In genomic region chr10:103429647-103430046, GRCh38 we compare ENCODE assay signal across 36 cellular contexts. TPM values are rescaled to one million over a fixed set of nuclear protein-coding genes. Genes with fewer than 3 reads are reported as not detected.
DNase-seq lines count a peak whose midpoint lies in the region; FAIRE-seq lines count a peak whose summit lies in the region.
"Had no signal": no experiment of that assay in that cellular context is flagged by ENCODE, and none has a peak within 500 bp of the region (broad histone marks: within the 10 kb centered on the region; RNA-seq: fewer than 3 reads in every experiment).

No MANE protein-coding gene starts in this region.

- POLR2A ChIA-PET in CD4-positive, alpha-beta memory T cell (lab: Charles Lee; ENCODE audit: partially characterized antibody) = no interaction called here
- POLR2A ChIA-PET in activated CD4-positive, alpha-beta memory T cell treated with anti-CD3 and anti-CD28 coated beads, Interleukin-2, amount 10 ng/mL, durations not matched to agents 7 days and 5 days (lab: Charles Lee) = interaction anchor here (1.1 kb wide), 1 partner anchor 23 kb away, joined by 5 read pairs; no protein-coding TSS in a partner anchor

- H3K36me3 ChIP-seq in CD4-positive, alpha-beta memory T cell (ENCODE audit: insufficient read depth, low read length) = peaks cover 39% of the 10 kb centered on the region
- H3K36me3 ChIP-seq in effector memory CD4-positive, alpha-beta T cell (ENCODE audit: control insufficient read depth, insufficient read depth, low read length) = peaks cover 32% of the 10 kb centered on the region
- H3K36me3 ChIP-seq: breast epithelium, ovary had no signal

- H3K27ac Mint-ChIP-seq in activated T-cell treated with anti-CD3 and anti-CD28 coated beads, Interleukin-2, amount 50 U/mL, for 24 hours = peak overlapping the region; percentile 58
- H3K27ac Mint-ChIP-seq in CD4-positive, alpha-beta memory T cell = peak overlapping the region in 5 of 7 donors; percentile 1 to 25 (median 20)
- peak overlapping the region; percentile 89 for H3K27ac Mint-ChIP-seq in activated CD4-positive, alpha-beta memory T cell treated with anti-CD3 and anti-CD28 coated beads, Interleukin-2, amount 10 ng/mL, durations not matched to agents 7 days and 5 days
- H3K27ac Mint-ChIP-seq: WTC11 had no signal

- intact Hi-C loops in CD4-positive, alpha-beta memory T cell (cut with micrococcal nuclease) = no loop called here

- H3K4me1 Mint-ChIP-seq in activated T-cell treated with anti-CD3 and anti-CD28 coated beads, Interleukin-2, amount 50 U/mL, for 24 hours (ENCODE audit: low read depth) = peaks cover 41% of the 10 kb centered on the region
- peaks cover 21 to 53% (median 36%) of the 10 kb centered on the region in 4 donors for H3K4me1 Mint-ChIP-seq in CD4-positive, alpha-beta memory T cell
- peaks cover 64% of the 10 kb centered on the region for H3K4me1 Mint-ChIP-seq in activated CD4-positive, alpha-beta memory T cell treated with anti-CD3 and anti-CD28 coated beads, Interleukin-2, amount 10 ng/mL, durations not matched to agents 7 days and 5 days
- H3K4me1 Mint-ChIP-seq: WTC11 had no signal

- H3K9me3 Mint-ChIP-seq in activated T-cell treated with anti-CD3 and anti-CD28 coated beads, Interleukin-2, amount 50 U/mL, for 24 hours = no peaks in the 10 kb centered on the region
- peaks cover 0 to 2% (median 0%) of the 10 kb centered on the region in 8 donors for H3K9me3 Mint-ChIP-seq in CD4-positive, alpha-beta memory T cell
- H3K9me3 Mint-ChIP-seq in activated CD4-positive, alpha-beta memory T cell treated with anti-CD3 and anti-CD28 coated beads, Interleukin-2, amount 10 ng/mL, durations not matched to agents 7 days and 5 days = no peaks in the 10 kb centered on the region
- H3K9me3 Mint-ChIP-seq: IgD-negative memory B cell, WTC11 had no signal

- no peak for FAIRE-seq in urothelium cell line (lab: Jason Lieb, UNC)
- FAIRE-seq: A549, colon, GM19239, H54 had no signal

- no peak overlapping the region for H3K4me3 Mint-ChIP-seq in activated T-cell treated with anti-CD3 and anti-CD28 coated beads, Interleukin-2, amount 50 U/mL, for 24 hours
- H3K4me3 Mint-ChIP-seq in CD4-positive, alpha-beta memory T cell = peak overlapping the region; percentile 13 to 77 (median 60)
- peak overlapping the region; percentile 31 for H3K4me3 Mint-ChIP-seq in activated CD4-positive, alpha-beta memory T cell treated with anti-CD3 and anti-CD28 coated beads, Interleukin-2, amount 10 ng/mL, durations not matched to agents 7 days and 5 days
- H3K4me3 Mint-ChIP-seq: IgD-negative memory B cell, WTC11 had no signal

- no peak for DNase-seq in activated T-cell treated with anti-CD3 and anti-CD28 coated beads, Interleukin-2, amount 50 U/mL, for 24 hours
- DNase-seq in activated T-cell treated with anti-CD3 and anti-CD28 coated beads, Interleukin-2, amount 50 U/mL, for 1 hour = no peak
- peak in 3 of 5 donors; percentile 9 to 24 (median 19) for DNase-seq in CD4-positive, alpha-beta memory T cell
- DNase-seq in activated CD4-positive, alpha-beta memory T cell treated with anti-CD3 and anti-CD28 coated beads, Interleukin-2, amount 10 ng/mL, durations not matched to agents 7 days and 5 days = peak; percentile 61
- DNase-seq in effector memory CD4-positive, alpha-beta T cell = no peak
- DNase-seq in dedifferentiated amniotic fluid mesenchymal stem cell (ENCODE audit: extremely low spot score) (no peak), urothelium cell line (ENCODE audit: low spot score) (no peak), hypothalamus (lab: John Stamatoyannopoulos, UW) (no peak)
- DNase-seq: DND-41; effector CD8-positive, alpha-beta T cell; erythroblast; glutamatergic neuron; lower lobe of right lung; NCI-H1105; NCI-H2029 treated with DMSO at 0.1 percent for 48 hours; NCI-H2227 treated with DMSO at 0.1 percent for 48 hours; NCI-H526 treated with DMSO at 0.1 percent for 48 hours; ovary; retina; SHP77; stimulated activated CD8-positive, alpha-beta memory T cell treated with anti-CD3 and anti-CD28 coated beads, Interleukin-4, amount 100 ng/mL, for 48 hours; trophoblast cell had no signal

- H3K9me3 ChIP-seq in CD4-positive, alpha-beta memory T cell (ENCODE audit: control insufficient read depth in 1 of 2, low read length in 2 of 2) = no peaks in the 10 kb centered on the region
- H3K9me3 ChIP-seq in effector memory CD4-positive, alpha-beta T cell (ENCODE audit: control insufficient read depth, low read length) = no peaks in the 10 kb centered on the region
- H3K9me3 ChIP-seq: A549, breast epithelium, lower lobe of right lung, ovary had no signal

- H3K4me3 ChIP-seq in CD4-positive, alpha-beta memory T cell (ENCODE audit: low read length in 2 of 2) = no peak overlapping the region
- H3K4me3 ChIP-seq in effector memory CD4-positive, alpha-beta T cell (ENCODE audit: insufficient read depth, low read depth, low read length, poor library complexity, severe bottlenecking) = peak overlapping the region; percentile 13
- H3K4me3 ChIP-seq: A549, breast epithelium, lower lobe of right lung, ovary, skin epidermis had no signal

- CTCF ChIA-PET in CD4-positive, alpha-beta memory T cell (lab: Charles Lee; ENCODE audit: partially characterized antibody) = interaction anchor here (0.9 kb wide), 1 partner anchor 13 kb away, joined by 4 read pairs; no protein-coding TSS in a partner anchor
- CTCF ChIA-PET in activated CD4-positive, alpha-beta memory T cell treated with anti-CD3 and anti-CD28 coated beads, Interleukin-2, amount 10 ng/mL, durations not matched to agents 7 days and 5 days (lab: Charles Lee) = no interaction called here

- H3K27me3 ChIP-seq in CD4-positive, alpha-beta memory T cell (ENCODE audit: insufficient read depth, low read length) = no peaks in the 10 kb centered on the region
- H3K27me3 ChIP-seq in effector memory CD4-positive, alpha-beta T cell (replicated peaks; ENCODE audit: control insufficient read depth, insufficient read depth, low read length, poor library complexity, severe bottlenecking) = no peaks in the 10 kb centered on the region
- H3K27me3 ChIP-seq: breast epithelium, ovary had no signal

- H3K27me3 Mint-ChIP-seq in activated T-cell treated with anti-CD3 and anti-CD28 coated beads, Interleukin-2, amount 50 U/mL, for 24 hours = no peaks in the 10 kb centered on the region
- no peaks in the 10 kb centered on the region for H3K27me3 Mint-ChIP-seq in CD4-positive, alpha-beta memory T cell
- no peaks in the 10 kb centered on the region for H3K27me3 Mint-ChIP-seq in activated CD4-positive, alpha-beta memory T cell treated with anti-CD3 and anti-CD28 coated beads, Interleukin-2, amount 10 ng/mL, durations not matched to agents 7 days and 5 days
- H3K27me3 Mint-ChIP-seq: IgD-negative memory B cell had no signal

- H3K4me1 ChIP-seq in CD4-positive, alpha-beta memory T cell (ENCODE audit: insufficient read depth, low read length) = peaks cover 32% of the 10 kb centered on the region
- peaks cover 18% of the 10 kb centered on the region for H3K4me1 ChIP-seq in effector memory CD4-positive, alpha-beta T cell (ENCODE audit: control insufficient read depth, insufficient read depth, low read length, poor library complexity, severe bottlenecking)
- H3K4me1 ChIP-seq: breast epithelium had no signal

- peaks cover 98% of the 10 kb centered on the region for H3K36me3 Mint-ChIP-seq in activated T-cell treated with anti-CD3 and anti-CD28 coated beads, Interleukin-2, amount 50 U/mL, for 24 hours (ENCODE audit: low read depth)
- peaks cover 34 to 58% of the 10 kb centered on the region in 2 donors for H3K36me3 Mint-ChIP-seq in CD4-positive, alpha-beta memory T cell
- peaks cover 65% of the 10 kb centered on the region for H3K36me3 Mint-ChIP-seq in activated CD4-positive, alpha-beta memory T cell treated with anti-CD3 and anti-CD28 coated beads, Interleukin-2, amount 10 ng/mL, durations not matched to agents 7 days and 5 days (ENCODE audit: low read depth)

- no peak overlapping the region for H3K27ac ChIP-seq in CD4-positive, alpha-beta memory T cell (ENCODE audit: low read depth, low read length)
- H3K27ac ChIP-seq in effector memory CD4-positive, alpha-beta T cell (ENCODE audit: insufficient read depth, low read length, poor library complexity, severe bottlenecking) = no peak overlapping the region
- H3K27ac ChIP-seq: A549, breast epithelium, lower lobe of right lung, ovary had no signal

RNA-seq across cellular contexts. Expression of gene CALHM2, which starts 22.5 kb away (rescaled TPM):
- total RNA-seq in CD4-positive, alpha-beta memory T cell = 10 to 100 TPM; 80.5 to 84.6 TPM
- 10 to 100 TPM; 40.3 to 65.0 TPM for polyA plus RNA-seq in CD4-positive, alpha-beta memory T cell
- total RNA-seq in activated CD4-positive, alpha-beta memory T cell treated with anti-CD3 and anti-CD28 coated beads, Interleukin-2, amount 10 ng/mL, durations not matched to agents 7 days and 5 days = 100 to 1,000 TPM; 135 to 138 TPM
- polyA plus RNA-seq: neural cell had no signal

RNA-seq across cellular contexts. Expression of gene CALHM1, which starts 29.1 kb away (rescaled TPM):
- total RNA-seq in CD4-positive, alpha-beta memory T cell = not detected
- not detected for polyA plus RNA-seq in CD4-positive, alpha-beta memory T cell
- under 1 TPM; 0.58 to 0.73 TPM for total RNA-seq in activated CD4-positive, alpha-beta memory T cell treated with anti-CD3 and anti-CD28 coated beads, Interleukin-2, amount 10 ng/mL, durations not matched to agents 7 days and 5 days
- total RNA-seq: activated CD8-positive, alpha-beta memory T cell treated with anti-CD3 and anti-CD28 coated beads for 36 hours; breast epithelium; kidney epithelial cell; M059J; mononuclear cell; ovary; subcutaneous adipose tissue had no signal
- polyA plus RNA-seq: A549, neural cell, ovary had no signal

RNA-seq across cellular contexts. Expression of gene PDCD11, which starts 33.2 kb away (rescaled TPM):
- total RNA-seq in CD4-positive, alpha-beta memory T cell = 10 to 100 TPM; 37.8 to 45.0 TPM
- polyA plus RNA-seq in CD4-positive, alpha-beta memory T cell = 10 to 100 TPM in 1 of 2 donors, 1 to 10 TPM in 1; 2.5 to 16.1 TPM
- 10 to 100 TPM; 38.9 to 39.6 TPM for total RNA-seq in activated CD4-positive, alpha-beta memory T cell treated with anti-CD3 and anti-CD28 coated beads, Interleukin-2, amount 10 ng/mL, durations not matched to agents 7 days and 5 days

RNA-seq across cellular contexts. Expression of gene ATP5MK, which starts 33.4 kb away (rescaled TPM):
- total RNA-seq in CD4-positive, alpha-beta memory T cell = 100 to 1,000 TPM; 148 to 157 TPM
- polyA plus RNA-seq in CD4-positive, alpha-beta memory T cell = 100 to 1,000 TPM; 477 to 548 TPM
- 100 to 1,000 TPM; 299 to 315 TPM for total RNA-seq in activated CD4-positive, alpha-beta memory T cell treated with anti-CD3 and anti-CD28 coated beads, Interleukin-2, amount 10 ng/mL, durations not matched to agents 7 days and 5 days

RNA-seq across cellular contexts. Expression of gene CALHM3, which starts 49.4 kb away (rescaled TPM):
- total RNA-seq in CD4-positive, alpha-beta memory T cell = not detected
- polyA plus RNA-seq in CD4-positive, alpha-beta memory T cell = not detected
- total RNA-seq in activated CD4-positive, alpha-beta memory T cell treated with anti-CD3 and anti-CD28 coated beads, Interleukin-2, amount 10 ng/mL, durations not matched to agents 7 days and 5 days = under 1 TPM; 0.48 to 0.53 TPM
- total RNA-seq: breast epithelium, kidney epithelial cell, lower lobe of right lung, mononuclear cell, ovary, subcutaneous adipose tissue had no signal
- polyA plus RNA-seq: IgD-negative memory B cell, neural cell, ovary had no signal

Comparison
In these comparisons a context has a peak if more than half of its experiments do, and no peak if none do; other contexts are left out.
1. DNase-seq: peak in CD4-positive, alpha-beta memory T cell (3 of 5) and activated CD4-positive, alpha-beta memory T cell treated with anti-CD3 and anti-CD28 coated beads, Interleukin-2, amount 10 ng/mL, durations not matched to agents 7 days and 5 days (single experiment); none in activated T-cell treated with anti-CD3 and anti-CD28 coated beads, Interleukin-2, amount 50 U/mL, for 24 hours (single experiment), activated T-cell treated with anti-CD3 and anti-CD28 coated beads, Interleukin-2, amount 50 U/mL, for 1 hour (single experiment), effector memory CD4-positive, alpha-beta T cell (0 of 3), dedifferentiated amniotic fluid mesenchymal stem cell (single experiment), urothelium cell line (single experiment) and hypothalamus (0 of 51).
2. H3K27ac Mint-ChIP-seq: peak in every context shown above with its lines; median percentile 89 in activated CD4-positive, alpha-beta memory T cell treated with anti-CD3 and anti-CD28 coated beads, Interleukin-2, amount 10 ng/mL, durations not matched to agents 7 days and 5 days; 58 in activated T-cell treated with anti-CD3 and anti-CD28 coated beads, Interleukin-2, amount 50 U/mL, for 24 hours; 20 in CD4-positive, alpha-beta memory T cell.